Comparison of ENCODE assay signal across 8 cellular contexts in the genomic region with DNA sequence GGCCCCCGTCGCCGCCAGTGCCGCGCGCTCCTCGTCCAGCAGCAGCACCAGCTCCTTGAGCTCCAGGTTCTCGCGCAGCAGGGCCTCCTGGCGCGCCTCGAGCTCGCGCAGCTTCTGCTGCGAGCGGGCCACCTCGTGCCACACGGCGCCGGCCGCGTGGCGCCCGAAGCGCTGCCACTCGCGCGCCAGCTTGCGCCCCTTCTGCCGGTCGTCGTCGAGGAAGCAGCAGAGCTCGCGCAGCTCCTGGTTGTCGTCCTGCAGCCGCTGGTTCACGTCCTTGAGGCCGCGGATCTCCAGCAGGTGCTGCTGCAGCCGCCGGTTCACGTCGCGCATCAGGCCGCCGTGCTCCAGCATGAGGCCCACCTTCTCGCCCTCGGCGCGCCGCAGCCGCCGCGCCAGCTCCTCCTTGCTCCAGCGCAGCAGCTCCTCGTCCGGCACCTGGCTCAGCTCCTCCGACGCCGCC. TPM values are rescaled to one million over a fixed set of nuclear protein-coding genes. Genes with fewer than 3 reads are reported as not detected.
A peak's percentile ranks its signal among the peaks of the same experiment; 100 is the strongest.
DNase-seq lines count a peak whose midpoint lies in the region; ATAC-seq and TF ChIP-seq lines count a peak whose summit lies in the region.

No MANE protein-coding gene starts in this region.

- H3K9me3 Mint-ChIP-seq in CD4-positive, alpha-beta memory T cell, result no peaks in the 10 kb centered on the region
- H3K9me3 Mint-ChIP-seq in stimulated activated memory B cell treated with anti-CD40 and anti-IgM and Interleukin-4, amounts not matched to agents 10 μg/mL and 1 μg/mL and 100 μg/mL, for 72 hours, result no peaks in the 10 kb centered on the region

- DNase-seq in CD4-positive, alpha-beta memory T cell, result peak; percentile 57 to 70 (median 65)
- DNase-seq in SK-N-DZ (ENCODE audit: low spot score) (peak; percentile 26), astrocyte of the cerebellum (ENCODE audit: low read depth) (no peak), left lung (no peak), NCI-H2029 (lab: John Stamatoyannopoulos, UW) (no peak), DMS114 treated with DMSO at 0.1 percent for 48 hours (lab: John Stamatoyannopoulos, UW; ENCODE audit: unreplicated experiment) (no peak)

- in situ Hi-C loops in astrocyte of the cerebellum (cut with HindIII; ENCODE audit: low sequenced_read_pairs), result no loop called here

- no peak overlapping the region for H3K27ac ChIP-seq in CD4-positive, alpha-beta memory T cell (ENCODE audit: low read depth, low read length)
- H3K27ac ChIP-seq in left lung, result no peak overlapping the region

- no peaks in the 10 kb centered on the region for H3K27me3 Mint-ChIP-seq in CD4-positive, alpha-beta memory T cell
- H3K27me3 Mint-ChIP-seq in stimulated activated memory B cell treated with anti-CD40 and anti-IgM and Interleukin-4, amounts not matched to agents 10 μg/mL and 1 μg/mL and 100 μg/mL, for 72 hours, result peaks cover 10% of the 10 kb centered on the region

- H3K27ac Mint-ChIP-seq in CD4-positive, alpha-beta memory T cell, result peak overlapping the region in 2 of 7 donors; percentile 47 to 60
- no peak overlapping the region for H3K27ac Mint-ChIP-seq in stimulated activated memory B cell treated with anti-CD40 and anti-IgM and Interleukin-4, amounts not matched to agents 10 μg/mL and 1 μg/mL and 100 μg/mL, for 72 hours

- H3K4me3 ChIP-seq in CD4-positive, alpha-beta memory T cell (ENCODE audit: low read length in 2 of 2), result peak overlapping the region in 1 of 2 donors; percentile 43
- H3K4me3 ChIP-seq in astrocyte of the cerebellum (ENCODE audit: low read depth, low read length), result peak overlapping the region; percentile 46
- H3K4me3 ChIP-seq in left lung, result peak overlapping the region; percentile 33 to 43

- no peaks in the 10 kb centered on the region for H3K9me3 ChIP-seq in CD4-positive, alpha-beta memory T cell (ENCODE audit: control insufficient read depth in 1 of 2, low read length in 2 of 2)
- H3K9me3 ChIP-seq in left lung, result no peaks in the 10 kb centered on the region

- CTCF ChIA-PET in CD4-positive, alpha-beta memory T cell (lab: Charles Lee; ENCODE audit: partially characterized antibody), result interaction anchor here (0.6 to 1.2 kb wide), 2 partner anchors 8 to 84 kb away, joined by 3 read pairs; no protein-coding TSS in a partner anchor

- H3K27me3 ChIP-seq in CD4-positive, alpha-beta memory T cell (ENCODE audit: insufficient read depth, low read length), result no peaks in the 10 kb centered on the region
- peaks cover 0 to 47% of the 10 kb centered on the region in 2 donors for H3K27me3 ChIP-seq in left lung

- no peaks in the 10 kb centered on the region for H3K36me3 Mint-ChIP-seq in CD4-positive, alpha-beta memory T cell
- no peaks in the 10 kb centered on the region for H3K36me3 Mint-ChIP-seq in stimulated activated memory B cell treated with anti-CD40 and anti-IgM and Interleukin-4, amounts not matched to agents 10 μg/mL and 1 μg/mL and 100 μg/mL, for 72 hours

- peak overlapping the region; percentile 10 to 76 (median 48) for H3K4me3 Mint-ChIP-seq in CD4-positive, alpha-beta memory T cell
- H3K4me3 Mint-ChIP-seq in stimulated activated memory B cell treated with anti-CD40 and anti-IgM and Interleukin-4, amounts not matched to agents 10 μg/mL and 1 μg/mL and 100 μg/mL, for 72 hours, result peak overlapping the region; percentile 17

- H3K4me1 Mint-ChIP-seq in CD4-positive, alpha-beta memory T cell, result peaks cover 21 to 53% (median 35%) of the 10 kb centered on the region in 4 donors
- peaks cover 21% of the 10 kb centered on the region for H3K4me1 Mint-ChIP-seq in stimulated activated memory B cell treated with anti-CD40 and anti-IgM and Interleukin-4, amounts not matched to agents 10 μg/mL and 1 μg/mL and 100 μg/mL, for 72 hours

- no peak for TF ChIP-seq CTCF in astrocyte of the cerebellum (IDR thresholded peaks at IDR 0.05; ENCODE audit: low read depth, low read length, missing control alignments)
- TF ChIP-seq CTCF in left lung (IDR thresholded peaks at IDR 0.05), result no peak

- POLR2A ChIA-PET in CD4-positive, alpha-beta memory T cell (lab: Charles Lee; ENCODE audit: partially characterized antibody), result interaction anchor here (0.7 to 3.7 kb wide), 8 partner anchors 9 to 128 kb away, joined by 3 to 41 read pairs (median 6); a partner anchor contains a TSS

- H3K36me3 ChIP-seq in CD4-positive, alpha-beta memory T cell (ENCODE audit: insufficient read depth, low read length), result no peaks in the 10 kb centered on the region
- H3K36me3 ChIP-seq in left lung, result no peaks in the 10 kb centered on the region

- H3K4me1 ChIP-seq in CD4-positive, alpha-beta memory T cell (ENCODE audit: insufficient read depth, low read length), result peaks cover 43% of the 10 kb centered on the region
- peaks cover 14 to 65% of the 10 kb centered on the region in 2 donors for H3K4me1 ChIP-seq in left lung

- ATAC-seq in HG02678 (IDR thresholded peaks at IDR 0.05; ENCODE audit: unreplicated experiment) (peak; percentile 6), left lung (no peak)
- no peak for ATAC-seq in stimulated activated memory B cell treated with anti-CD40 and anti-IgM and Interleukin-4, amounts not matched to agents 10 μg/mL and 1 μg/mL and 100 μg/mL, for 72 hours

- intact Hi-C loops in CD4-positive, alpha-beta memory T cell (cut with micrococcal nuclease), result loop anchor here (5.0 to 10.0 kb wide), 2 partner anchors 191 to 944 kb away; a partner anchor contains a TSS
- intact Hi-C loops in left lung (cut with DNase I), result no loop called here

RNA-seq across cellular contexts. Expression of a gene that starts 0.5 kb away (rescaled TPM):
- total RNA-seq in CD4-positive, alpha-beta memory T cell, result 10 to 100 TPM; 14.1 to 14.4 TPM
- 1 to 10 TPM in 1 of 2 donors, under 1 TPM in 1; 0.36 to 1.8 TPM for polyA plus RNA-seq in CD4-positive, alpha-beta memory T cell
- polyA plus RNA-seq in SK-N-DZ (2014; cell fraction: cytosol; rRNA removed), result 20.3 and 23.2 TPM in 2 replicates
- polyA plus RNA-seq in SK-N-DZ (2014; cell fraction: nucleus; rRNA removed), result 13.6 and 14.7 TPM in 2 replicates
- total RNA-seq in left lung, result 10 to 100 TPM; 16.4 to 19.0 TPM

RNA-seq across cellular contexts. Expression of a gene that starts 41.4 kb away (rescaled TPM):
- under 1 TPM; 0.35 to 0.42 TPM for total RNA-seq in CD4-positive, alpha-beta memory T cell
- polyA plus RNA-seq in CD4-positive, alpha-beta memory T cell, result not detected
- not detected in 2 replicates for polyA plus RNA-seq in SK-N-DZ (2014; cell fraction: cytosol; rRNA removed)
- not detected in 2 replicates for polyA plus RNA-seq in SK-N-DZ (2014; cell fraction: nucleus; rRNA removed)
- 1 to 10 TPM; 2.5 to 2.9 TPM for total RNA-seq in left lung

Comparison
In these comparisons a context has a peak if more than half of its experiments do, and no peak if none do; other contexts are left out.
1. DNase-seq: peak in CD4-positive, alpha-beta memory T cell (5 of 5) and SK-N-DZ (single experiment); none in astrocyte of the cerebellum (single experiment), left lung (0 of 2), NCI-H2029 (single experiment) and DMS114 treated with DMSO at 0.1 percent for 48 hours (single experiment).